In genomic region chr11:15828241-15828903, GRCh38 we compare ENCODE assay signal across 29 cellular contexts.
A peak's percentile ranks its signal among the peaks of the same experiment; 100 is the strongest.
DNase-seq lines count a peak whose midpoint lies in the region; ATAC-seq and TF ChIP-seq lines count a peak whose summit lies in the region.
"Had no signal": no experiment of that assay in that cellular context is flagged by ENCODE, and none has a peak within 500 bp of the region (broad histone marks: within the 10 kb centered on the region; RNA-seq: fewer than 3 reads in every experiment).

No MANE protein-coding gene starts in this region.

- H3K9me3 ChIP-seq in lung (ENCODE audit: control insufficient read depth in 2 of 2, insufficient read depth in 1 of 2, low read length in 1 of 2): no peaks in the 10 kb centered on the region
- H3K9me3 ChIP-seq in spleen: no peaks in the 10 kb centered on the region
- H3K9me3 ChIP-seq: mucosa of descending colon, ovary, right lobe of liver, testis had no signal

- H3K36me3 Mint-ChIP-seq in endothelial cell (ENCODE audit: low read depth, unreplicated experiment): peaks cover 3% of the 10 kb centered on the region
- H3K36me3 Mint-ChIP-seq: activated naive CD8-positive, alpha-beta T cell treated with anti-CD3 and anti-CD28 coated beads, Interleukin-2, amount 10 ng/mL, durations not matched to agents 7 days and 5 days; CD4-positive, CD25-positive, alpha-beta regulatory T cell; natural killer cell treated with Interleukin-12 subunit alpha and Interleukin-12 subunit beta and Interleukin-15 and Interleukin-18, amount 100 ng/mL, for 72 hours; stimulated activated naive B cell treated with anti-CD40 and anti-IgM and Interleukin-4, amounts not matched to agents 10 μg/mL and 1 μg/mL and 100 μg/mL, for 72 hours had no signal

- no peak overlapping the region for H3K4me3 ChIP-seq in lung
- no peak overlapping the region for H3K4me3 ChIP-seq in spleen
- H3K4me3 ChIP-seq: GM12878, mucosa of descending colon, ovary, right lobe of liver, testis had no signal

- H3K27me3 ChIP-seq in lung (ENCODE audit: control insufficient read depth, insufficient read depth): no peaks in the 10 kb centered on the region
- no peaks in the 10 kb centered on the region for H3K27me3 ChIP-seq in spleen (replicated peaks in 1 of 7)
- H3K27me3 ChIP-seq: ovary, right lobe of liver, testis had no signal

- H3K4me3 Mint-ChIP-seq in endothelial cell (ENCODE audit: unreplicated experiment): no peak overlapping the region
- H3K4me3 Mint-ChIP-seq: activated naive CD8-positive, alpha-beta T cell treated with anti-CD3 and anti-CD28 coated beads, Interleukin-2, amount 10 ng/mL, durations not matched to agents 7 days and 5 days; CD4-positive, CD25-positive, alpha-beta regulatory T cell; natural killer cell treated with Interleukin-12 subunit alpha and Interleukin-12 subunit beta and Interleukin-15 and Interleukin-18, amount 100 ng/mL, for 72 hours; stimulated activated naive B cell treated with anti-CD40 and anti-IgM and Interleukin-4, amounts not matched to agents 10 μg/mL and 1 μg/mL and 100 μg/mL, for 72 hours had no signal

- no peak for TF ChIP-seq POLR2A in spleen (IDR thresholded peaks at IDR 0.05)

- H3K4me1 ChIP-seq in lung (ENCODE audit: control insufficient read depth in 2 of 2, insufficient read depth in 2 of 2, low read length in 2 of 2) (peaks cover 0 to 2% of the 10 kb centered on the region in 2 donors), spleen (peaks cover 0 to 15% (median 7%) of the 10 kb centered on the region in 6 donors)
- H3K4me1 ChIP-seq: right lobe of liver, testis had no signal

- peak overlapping the region; percentile 65 for H3K27ac Mint-ChIP-seq in endothelial cell (ENCODE audit: unreplicated experiment)
- H3K27ac Mint-ChIP-seq: activated naive CD8-positive, alpha-beta T cell treated with anti-CD3 and anti-CD28 coated beads, Interleukin-2, amount 10 ng/mL, durations not matched to agents 7 days and 5 days; CD4-positive, CD25-positive, alpha-beta regulatory T cell; natural killer cell treated with Interleukin-12 subunit alpha and Interleukin-12 subunit beta and Interleukin-15 and Interleukin-18, amount 100 ng/mL, for 72 hours; stimulated activated naive B cell treated with anti-CD40 and anti-IgM and Interleukin-4, amounts not matched to agents 10 μg/mL and 1 μg/mL and 100 μg/mL, for 72 hours had no signal

- WGBS in lung, 2 donors: 75 to 87% methylated on average over 10 of the region's 10 CpGs
- 76 to 91% (median 82%) methylated on average over 10 of the region's 10 CpGs for WGBS in spleen, 5 donors

- H3K36me3 ChIP-seq in lung (ENCODE audit: control insufficient read depth in 2 of 2, insufficient read depth in 2 of 2, low read length in 2 of 2) (no peaks in the 10 kb centered on the region), spleen (no peaks in the 10 kb centered on the region)
- H3K36me3 ChIP-seq: ovary, right lobe of liver had no signal

- DNase-seq in NCI-H1417 (lab: John Stamatoyannopoulos, UW) (peak in 2 of 3 experiments; percentile 22 to 82), NCI-H1417 treated with DMSO at 0.1 percent for 48 hours (lab: John Stamatoyannopoulos, UW) (no peak), endothelial cell (ENCODE audit: low spot score) (no peak), lung (ENCODE audit: low spot score) (peak; percentile 20), spleen (no peak), NCI-H69 (lab: John Stamatoyannopoulos, UW) (no peak), DMS153 (lab: John Stamatoyannopoulos, UW) (no peak)
- DNase-seq: activated CD4-positive, alpha-beta T cell treated with anti-CD3 and anti-CD28 coated beads for 4 hours; activated CD8-positive, alpha-beta memory T cell treated with anti-CD3 and anti-CD28 coated beads for 24 hours; activated effector memory CD4-positive, alpha-beta T cell treated with anti-CD3 and anti-CD28 coated beads, Interleukin-2, amount 50 U/mL, for 16 hours; activated naive CD8-positive, alpha-beta T cell treated with anti-CD3 and anti-CD28 coated beads, Interleukin-2, amount 10 ng/mL, durations not matched to agents 7 days and 5 days; CD4-positive, CD25-positive, alpha-beta regulatory T cell; cerebellar nuclear complex; GOT3; islet precursor cell; mucosa of descending colon; NCI-H187 treated with DMSO at 0.1 percent for 48 hours; NCI-H774; ovary; right lobe of liver; stimulated activated naive B cell treated with anti-CD40 and anti-IgM and Interleukin-4, amounts not matched to agents 10 μg/mL and 1 μg/mL and 100 μg/mL, for 72 hours; T-helper 9 cell; testis had no signal

- peaks cover 8% of the 10 kb centered on the region for H3K27me3 Mint-ChIP-seq in endothelial cell (ENCODE audit: unreplicated experiment)
- H3K27me3 Mint-ChIP-seq: CD4-positive, CD25-positive, alpha-beta regulatory T cell had no signal

- intact Hi-C loops in spleen (cut with DNase I; ENCODE audit: low total_unique reads): loop anchor here (10.0 kb wide), 1 partner anchor 184 kb away; no protein-coding TSS in a partner anchor

- ATAC-seq in lung (ENCODE audit: insufficient read depth, low FRiP score) (no peak), GM21515 (IDR thresholded peaks at IDR 0.05; ENCODE audit: unreplicated experiment) (no peak)
- ATAC-seq: mucosa of descending colon; natural killer cell treated with Interleukin-12 subunit alpha and Interleukin-12 subunit beta and Interleukin-15 and Interleukin-18, amount 100 ng/mL, for 72 hours; stimulated activated naive B cell treated with anti-CD40 and anti-IgM and Interleukin-4, amounts not matched to agents 10 μg/mL and 1 μg/mL and 100 μg/mL, for 72 hours had no signal

- peaks cover 55% of the 10 kb centered on the region for H3K4me1 Mint-ChIP-seq in endothelial cell (ENCODE audit: unreplicated experiment)
- H3K4me1 Mint-ChIP-seq: activated naive CD8-positive, alpha-beta T cell treated with anti-CD3 and anti-CD28 coated beads, Interleukin-2, amount 10 ng/mL, durations not matched to agents 7 days and 5 days; CD4-positive, CD25-positive, alpha-beta regulatory T cell; stimulated activated naive B cell treated with anti-CD40 and anti-IgM and Interleukin-4, amounts not matched to agents 10 μg/mL and 1 μg/mL and 100 μg/mL, for 72 hours had no signal

- TF ChIP-seq CTCF in endothelial cell (IDR thresholded peaks at IDR 0.05; ENCODE audit: unreplicated experiment): no peak
- no peak for TF ChIP-seq CTCF in lung (IDR thresholded peaks at IDR 0.05; ENCODE audit: control extremely low read depth, extremely low read depth)
- TF ChIP-seq CTCF in spleen (IDR thresholded peaks at IDR 0.05 in 8 of 11, conservative IDR thresholded peaks at IDR 0.05 in 3 of 11): no peak

- H3K9me3 Mint-ChIP-seq in endothelial cell (ENCODE audit: unreplicated experiment): no peaks in the 10 kb centered on the region
- H3K9me3 Mint-ChIP-seq: activated naive CD8-positive, alpha-beta T cell treated with anti-CD3 and anti-CD28 coated beads, Interleukin-2, amount 10 ng/mL, durations not matched to agents 7 days and 5 days; natural killer cell treated with Interleukin-12 subunit alpha and Interleukin-12 subunit beta and Interleukin-15 and Interleukin-18, amount 100 ng/mL, for 72 hours had no signal

- H3K27ac ChIP-seq in lung (ENCODE audit: low read depth in 1 of 2, low read length in 1 of 2) (peak overlapping the region in 1 of 2 donors; percentile 29), spleen (peak overlapping the region in 5 of 8 donors; percentile 5 to 35 (median 13))
- H3K27ac ChIP-seq: 22Rv1, HL-60, ovary, right lobe of liver, testis, VCaP had no signal

Comparison
In these comparisons a context has a peak if more than half of its experiments do, and no peak if none do; other contexts are left out.
1. DNase-seq: peak in NCI-H1417 (2 of 3) and lung (single experiment); none in NCI-H1417 treated with DMSO at 0.1 percent for 48 hours (single experiment), endothelial cell (single experiment), spleen (single experiment), NCI-H69 (single experiment) and DMS153 (single experiment).